Comparison of ENCODE assay signal across 10 cellular contexts in the genomic region with DNA sequence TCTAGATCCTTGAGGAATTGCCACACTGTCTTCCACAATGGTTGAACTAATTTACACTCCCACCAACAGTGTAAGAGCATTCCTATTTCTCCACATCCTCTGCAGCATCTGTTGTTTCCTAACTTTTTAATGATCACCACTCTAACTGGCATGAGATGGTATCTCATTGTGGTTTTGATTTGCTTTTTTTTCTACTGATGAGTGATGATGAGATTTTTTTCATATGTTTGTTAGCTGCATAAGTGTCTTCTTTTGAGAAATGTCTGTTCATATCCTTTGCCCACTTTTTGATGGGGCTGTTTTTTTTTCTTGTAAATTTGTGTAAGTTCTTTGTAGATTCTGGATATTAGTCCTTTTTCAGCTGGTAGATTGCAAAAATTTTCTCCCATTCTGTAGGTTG. TPM values are rescaled to one million over a fixed set of nuclear protein-coding genes. Genes with fewer than 3 reads are reported as not detected.
"Had no signal": no experiment of that assay in that cellular context is flagged by ENCODE, and none has a peak within 500 bp of the region (broad histone marks: within the 10 kb centered on the region; RNA-seq: fewer than 3 reads in every experiment).

No MANE protein-coding gene starts in this region.

RNA-seq across cellular contexts. Expression of a gene that starts 24.7 kb away (rescaled TPM):
- total RNA-seq: activated B cell treated with CpG ODN at 0.5 μM for 24 hours; activated CD4-positive, alpha-beta memory T cell treated with anti-CD3 and anti-CD28 coated beads for 36 hours; activated CD4-positive, alpha-beta T cell treated with anti-CD3 and anti-CD28 coated beads, Interleukin-2, amount 10 ng/mL, durations not matched to agents 24 days and 14 days; activated CD8-positive, alpha-beta memory T cell treated with anti-CD3 and anti-CD28 coated beads for 36 hours; activated CD8-positive, alpha-beta T cell treated with anti-CD3 and anti-CD28 coated beads for 36 hours; activated naive CD4-positive, alpha-beta T cell treated with anti-CD3 and anti-CD28 coated beads for 36 hours; activated naive CD8-positive, alpha-beta T cell treated with anti-CD3 and anti-CD28 coated beads, Interleukin-2, amount 10 ng/mL, durations not matched to agents 7 days and 5 days; activated T-cell treated with anti-CD3 and anti-CD28 coated beads, Interleukin-2, amount 50 U/mL, for 72 hours; activated T-helper 1 cell treated with anti-CD3 and anti-CD28 coated beads, Interleukin-12 subunit alpha, Interleukin-12 subunit beta, Interleukin-2, Interleukin-4 antibody, amounts not matched to agents 30 ng/mL and 10 ng/mL and 1 ng/mL, durations not matched to agents 14 hours and 24 hours and 36 hours; activated T-helper 17 cell treated with anti-CD3 and anti-CD28 coated beads, Interleukin-2, amount 50 U/mL, for 72 hours had no signal
